16 cellular contexts compared by ENCODE assay signal in the genomic region with DNA sequence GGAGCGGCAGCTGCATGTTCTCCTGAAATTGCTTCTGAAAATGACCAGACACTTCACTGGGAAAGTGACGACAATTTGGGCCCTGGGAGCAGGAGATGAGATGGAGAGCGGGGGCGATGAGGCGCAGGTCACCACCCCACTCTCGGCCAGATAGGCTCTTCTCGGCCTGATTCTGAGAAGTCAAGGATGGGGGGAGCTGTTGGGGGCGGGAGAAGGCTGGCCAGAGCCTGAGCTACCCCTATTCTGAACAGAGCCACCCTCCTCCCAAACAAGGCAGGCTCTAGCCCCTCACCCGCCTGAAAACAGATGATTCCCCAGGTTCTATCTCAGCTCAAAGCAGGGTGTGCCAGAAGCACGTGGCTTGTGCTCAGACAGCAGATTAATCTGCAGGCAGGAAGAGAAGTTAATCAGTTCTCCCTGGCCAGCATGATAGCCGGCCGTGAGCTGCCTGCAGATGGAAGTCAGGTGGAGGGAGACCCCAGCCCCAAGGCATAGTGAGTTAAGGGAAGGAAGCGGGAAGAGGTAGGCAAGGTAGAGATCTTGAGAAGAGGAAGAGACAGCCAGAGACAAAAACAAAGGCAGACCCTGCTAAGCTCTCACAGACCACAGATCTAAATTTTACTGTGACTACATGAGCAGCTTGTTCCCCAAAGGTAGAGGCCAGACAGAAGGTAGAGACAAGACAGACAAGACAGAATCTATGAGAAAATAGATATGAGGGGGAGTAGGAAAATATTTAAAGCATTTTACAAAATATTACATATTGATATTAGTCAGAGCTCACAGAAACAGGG. TPM values are rescaled to one million over a fixed set of nuclear protein-coding genes. Genes with fewer than 3 reads are reported as not detected.
DNase-seq lines count a peak whose midpoint lies in the region; ATAC-seq lines count a peak whose summit lies in the region.
"Had no signal": no experiment of that assay in that cellular context is flagged by ENCODE, and none has a peak within 500 bp of the region (broad histone marks: within the 10 kb centered on the region; RNA-seq: fewer than 3 reads in every experiment).

No MANE protein-coding gene starts in this region.

- no peaks in the 10 kb centered on the region for H3K36me3 ChIP-seq in KOPT-K1 (ENCODE audit: insufficient read depth, low read length)
- H3K36me3 ChIP-seq: prostate gland had no signal

- no peak for ATAC-seq in activated naive CD8-positive, alpha-beta T cell treated with anti-CD3 and anti-CD28 coated beads, Interleukin-2, amount 10 ng/mL, durations not matched to agents 7 days and 5 days (ENCODE audit: low read depth)
- ATAC-seq in stimulated activated effector memory CD8-positive, alpha-beta T cell treated with anti-CD3 and anti-CD28 coated beads, Interleukin-12 subunit alpha, Interleukin-12 subunit beta, amount 100 ng/mL, for 72 hours, result peak; percentile 19
- ATAC-seq in HG03095 (IDR thresholded peaks at IDR 0.05; ENCODE audit: unreplicated experiment) (no peak), HG03139 (IDR thresholded peaks at IDR 0.05; ENCODE audit: unreplicated experiment) (no peak)
- ATAC-seq: Right ventricle myocardium inferior had no signal

- no peaks in the 10 kb centered on the region for H3K36me3 Mint-ChIP-seq in activated CD4-positive, alpha-beta T cell treated with anti-CD3 and anti-CD28 coated beads, Interleukin-2, amount 10 ng/mL, durations not matched to agents 7 days and 5 days (ENCODE audit: low read depth)
- no peaks in the 10 kb centered on the region for H3K36me3 Mint-ChIP-seq in activated naive CD8-positive, alpha-beta T cell treated with anti-CD3 and anti-CD28 coated beads, Interleukin-2, amount 10 ng/mL, durations not matched to agents 7 days and 5 days
- H3K36me3 Mint-ChIP-seq in stimulated activated effector memory CD8-positive, alpha-beta T cell treated with anti-CD3 and anti-CD28 coated beads, Interleukin-12 subunit alpha, Interleukin-12 subunit beta, amount 100 ng/mL, for 72 hours, result no peaks in the 10 kb centered on the region

- CTCF ChIA-PET in activated CD4-positive, alpha-beta T cell treated with anti-CD3 and anti-CD28 coated beads, Interleukin-2, amount 10 ng/mL, durations not matched to agents 7 days and 5 days (lab: Charles Lee), result interaction anchor here (1.0 to 2.5 kb wide), 9 partner anchors 9 to 84 kb away, joined by 4 to 10 read pairs (median 5); partner anchors contain the start of gene STAT6

- H3K27me3 Mint-ChIP-seq in activated CD4-positive, alpha-beta T cell treated with anti-CD3 and anti-CD28 coated beads, Interleukin-2, amount 10 ng/mL, durations not matched to agents 7 days and 5 days, result no peaks in the 10 kb centered on the region
- no peaks in the 10 kb centered on the region for H3K27me3 Mint-ChIP-seq in activated naive CD8-positive, alpha-beta T cell treated with anti-CD3 and anti-CD28 coated beads, Interleukin-2, amount 10 ng/mL, durations not matched to agents 7 days and 5 days

- H3K27ac ChIP-seq in KOPT-K1 (ENCODE audit: low read depth, low read length, poor library complexity, severe bottlenecking), result peak overlapping the region; percentile 54
- H3K27ac ChIP-seq: prostate gland, VCaP had no signal

- POLR2A ChIA-PET in activated CD4-positive, alpha-beta T cell treated with anti-CD3 and anti-CD28 coated beads, Interleukin-2, amount 10 ng/mL, durations not matched to agents 7 days and 5 days (lab: Charles Lee), result no interaction called here
- POLR2A ChIA-PET in activated naive CD8-positive, alpha-beta T cell treated with anti-CD3 and anti-CD28 coated beads, Interleukin-2, amount 10 ng/mL, durations not matched to agents 7 days and 5 days (lab: Charles Lee), result interaction anchor here (1.0 to 1.7 kb wide), 3 partner anchors 21 to 84 kb away, joined by 4 to 5 read pairs (median 4); no protein-coding TSS in a partner anchor

- no peaks in the 10 kb centered on the region for H3K9me3 Mint-ChIP-seq in activated CD4-positive, alpha-beta T cell treated with anti-CD3 and anti-CD28 coated beads, Interleukin-2, amount 10 ng/mL, durations not matched to agents 7 days and 5 days
- H3K9me3 Mint-ChIP-seq in activated naive CD8-positive, alpha-beta T cell treated with anti-CD3 and anti-CD28 coated beads, Interleukin-2, amount 10 ng/mL, durations not matched to agents 7 days and 5 days, result no peaks in the 10 kb centered on the region
- no peaks in the 10 kb centered on the region for H3K9me3 Mint-ChIP-seq in stimulated activated effector memory CD8-positive, alpha-beta T cell treated with anti-CD3 and anti-CD28 coated beads, Interleukin-12 subunit alpha, Interleukin-12 subunit beta, amount 100 ng/mL, for 72 hours

- H3K4me3 Mint-ChIP-seq in activated CD4-positive, alpha-beta T cell treated with anti-CD3 and anti-CD28 coated beads, Interleukin-2, amount 10 ng/mL, durations not matched to agents 7 days and 5 days, result no peak overlapping the region
- no peak overlapping the region for H3K4me3 Mint-ChIP-seq in activated naive CD8-positive, alpha-beta T cell treated with anti-CD3 and anti-CD28 coated beads, Interleukin-2, amount 10 ng/mL, durations not matched to agents 7 days and 5 days
- H3K4me3 Mint-ChIP-seq in stimulated activated effector memory CD8-positive, alpha-beta T cell treated with anti-CD3 and anti-CD28 coated beads, Interleukin-12 subunit alpha, Interleukin-12 subunit beta, amount 100 ng/mL, for 72 hours, result no peak overlapping the region

- no peak for DNase-seq in activated CD4-positive, alpha-beta T cell treated with anti-CD3 and anti-CD28 coated beads, Interleukin-2, amount 10 ng/mL, durations not matched to agents 7 days and 5 days
- DNase-seq in activated CD4-positive, alpha-beta T cell treated with anti-CD3 and anti-CD28 coated beads for 1 hour, result no peak
- no peak for DNase-seq in activated naive CD8-positive, alpha-beta T cell treated with anti-CD3 and anti-CD28 coated beads, Interleukin-2, amount 10 ng/mL, durations not matched to agents 7 days and 5 days
- DNase-seq in stimulated activated effector memory CD8-positive, alpha-beta T cell treated with anti-CD3 and anti-CD28 coated beads, Interleukin-12 subunit alpha, Interleukin-12 subunit beta, amount 100 ng/mL, for 72 hours (ENCODE audit: low spot score in 2 of 2), result no peak
- no peak for DNase-seq in COLO668 (lab: John Stamatoyannopoulos, UW; ENCODE audit: unreplicated experiment)
- DNase-seq: H7; stimulated activated naive CD4-positive, alpha-beta T cell treated with Interleukin-2 at 50 U/mL for 16 hours had no signal

- H3K4me1 Mint-ChIP-seq in activated CD4-positive, alpha-beta T cell treated with anti-CD3 and anti-CD28 coated beads, Interleukin-2, amount 10 ng/mL, durations not matched to agents 7 days and 5 days, result peaks cover 45% of the 10 kb centered on the region
- H3K4me1 Mint-ChIP-seq in activated naive CD8-positive, alpha-beta T cell treated with anti-CD3 and anti-CD28 coated beads, Interleukin-2, amount 10 ng/mL, durations not matched to agents 7 days and 5 days, result peaks cover 30% of the 10 kb centered on the region
- H3K4me1 Mint-ChIP-seq in stimulated activated effector memory CD8-positive, alpha-beta T cell treated with anti-CD3 and anti-CD28 coated beads, Interleukin-12 subunit alpha, Interleukin-12 subunit beta, amount 100 ng/mL, for 72 hours, result peaks cover 40% of the 10 kb centered on the region

- H3K27ac Mint-ChIP-seq in activated CD4-positive, alpha-beta T cell treated with anti-CD3 and anti-CD28 coated beads, Interleukin-2, amount 10 ng/mL, durations not matched to agents 7 days and 5 days, result peak overlapping the region; percentile 87
- H3K27ac Mint-ChIP-seq in activated naive CD8-positive, alpha-beta T cell treated with anti-CD3 and anti-CD28 coated beads, Interleukin-2, amount 10 ng/mL, durations not matched to agents 7 days and 5 days, result peak overlapping the region; percentile 52
- H3K27ac Mint-ChIP-seq in stimulated activated effector memory CD8-positive, alpha-beta T cell treated with anti-CD3 and anti-CD28 coated beads, Interleukin-12 subunit alpha, Interleukin-12 subunit beta, amount 100 ng/mL, for 72 hours, result peak overlapping the region; percentile 39

- H3K9me3 ChIP-seq in KOPT-K1 (ENCODE audit: insufficient read depth, low read length, poor library complexity, severe bottlenecking), result no peaks in the 10 kb centered on the region
- H3K9me3 ChIP-seq: prostate gland had no signal

RNA-seq across cellular contexts. Expression of gene TAC3, which starts 10.9 kb away (rescaled TPM):
- total RNA-seq in activated CD4-positive, alpha-beta T cell treated with anti-CD3 and anti-CD28 coated beads, Interleukin-2, amount 10 ng/mL, durations not matched to agents 7 days and 5 days, result under 1 TPM in 1 of 2 experiments, not detected in 1; 0.25 TPM
- under 1 TPM; 0.34 to 0.53 TPM for total RNA-seq in activated naive CD8-positive, alpha-beta T cell treated with anti-CD3 and anti-CD28 coated beads, Interleukin-2, amount 10 ng/mL, durations not matched to agents 7 days and 5 days
- total RNA-seq: chondrocyte, mesenteric fat pad, prostate gland, Right ventricle myocardium inferior had no signal

RNA-seq across cellular contexts. Expression of gene ZBTB39, which starts 20.9 kb away (rescaled TPM):
- 1 to 10 TPM; 8.8 to 9.5 TPM for total RNA-seq in activated CD4-positive, alpha-beta T cell treated with anti-CD3 and anti-CD28 coated beads, Interleukin-2, amount 10 ng/mL, durations not matched to agents 7 days and 5 days
- total RNA-seq in activated naive CD8-positive, alpha-beta T cell treated with anti-CD3 and anti-CD28 coated beads, Interleukin-2, amount 10 ng/mL, durations not matched to agents 7 days and 5 days, result 10 to 100 TPM; 11.3 TPM

RNA-seq across cellular contexts. Expression of gene MYO1A, which starts 22.7 kb away (rescaled TPM):
- total RNA-seq in activated CD4-positive, alpha-beta T cell treated with anti-CD3 and anti-CD28 coated beads, Interleukin-2, amount 10 ng/mL, durations not matched to agents 7 days and 5 days, result 1 to 10 TPM; 1.4 to 2.9 TPM
- total RNA-seq in activated naive CD8-positive, alpha-beta T cell treated with anti-CD3 and anti-CD28 coated beads, Interleukin-2, amount 10 ng/mL, durations not matched to agents 7 days and 5 days, result 1 to 10 TPM; 1.2 to 2.1 TPM
- total RNA-seq: chondrocyte, G401, Right ventricle myocardium inferior had no signal

RNA-seq across cellular contexts. Expression of gene NEMP1, which starts 51.4 kb away (rescaled TPM):
- total RNA-seq in activated CD4-positive, alpha-beta T cell treated with anti-CD3 and anti-CD28 coated beads, Interleukin-2, amount 10 ng/mL, durations not matched to agents 7 days and 5 days, result 10 to 100 TPM; 50.2 to 54.3 TPM
- 10 to 100 TPM; 52.9 to 59.6 TPM for total RNA-seq in activated naive CD8-positive, alpha-beta T cell treated with anti-CD3 and anti-CD28 coated beads, Interleukin-2, amount 10 ng/mL, durations not matched to agents 7 days and 5 days
